Comparison of ENCODE assay signal across 15 cellular contexts in genomic region chr7:1525409-1525808, GRCh38. TPM values are rescaled to one million over a fixed set of nuclear protein-coding genes. Genes with fewer than 3 reads are reported as not detected.
DNase-seq lines count a peak whose midpoint lies in the region; ATAC-seq, FAIRE-seq and TF ChIP-seq lines count a peak whose summit lies in the region.
"Had no signal": no experiment of that assay in that cellular context is flagged by ENCODE, and none has a peak within 500 bp of the region (broad histone marks: within the 10 kb centered on the region; RNA-seq: fewer than 3 reads in every experiment).

No MANE protein-coding gene starts in this region.

- peaks cover 7% of the 10 kb centered on the region for H3K4me1 Mint-ChIP-seq in activated T-helper 17 cell treated with anti-CD3 and anti-CD28 coated beads, Interleukin-2, amount 50 U/mL, for 72 hours
- peaks cover 0 to 5% (median 0%) of the 10 kb centered on the region in 3 donors for H3K4me1 Mint-ChIP-seq in CD8-positive, alpha-beta memory T cell

- DNase-seq in HepG2 (ENCODE audit: low spot score), result no peak
- no peak for DNase-seq in right lobe of liver
- no peak for DNase-seq in urothelium cell line (ENCODE audit: low spot score)
- no peak for DNase-seq in CD8-positive, alpha-beta memory T cell
- no peak for DNase-seq in NCI-H146 treated with DMSO at 0.1 percent for 48 hours (lab: John Stamatoyannopoulos, UW; ENCODE audit: unreplicated experiment)
- DNase-seq: CD8-positive, alpha-beta T cell; COR-L47; DMS 273 treated with DMSO at 0.1 percent for 48 hours; DMS79; H7 had no signal

- BruUV-seq in HepG2 (replicated peaks; lab: Mats Ljungman, UMichigan), result no TSS peak

- CTCF ChIA-PET in HepG2 (lab: Yijun Ruan, JAX; ENCODE audit: low intra/inter-chr PET ratio, low total read pairs), result no interaction called here
- CTCF ChIA-PET in CD8-positive, alpha-beta memory T cell (lab: Charles Lee), result interaction anchor here (1.4 kb wide), 1 partner anchor 20 kb away, joined by 3 read pairs; no protein-coding TSS in a partner anchor

- no peak for ATAC-seq in HepG2
- ATAC-seq in right lobe of liver, result no peak
- no peak for ATAC-seq in activated T-helper 17 cell treated with anti-CD3 and anti-CD28 coated beads, Interleukin-2, amount 50 U/mL, for 72 hours (replicated peaks)
- no peak for ATAC-seq in GM18870 (IDR thresholded peaks at IDR 0.05; ENCODE audit: unreplicated experiment)
- ATAC-seq: CD8-positive, alpha-beta T cell; GM23338 had no signal

- H3K4me3 ChIP-seq in HepG2 (replicated peaks in 1 of 3; ENCODE audit: insufficient read depth in 1 of 3, low read depth in 2 of 3, low read length in 3 of 3) (no peak overlapping the region), right lobe of liver (no peak overlapping the region), DOHH2 (ENCODE audit: low read length) (no peak overlapping the region)
- H3K4me3 ChIP-seq in CD8-positive, alpha-beta memory T cell (ENCODE audit: low read length), result no peak overlapping the region
- H3K4me3 ChIP-seq: GM23338 had no signal

- no peak overlapping the region for H3K9ac ChIP-seq in HepG2 (ENCODE audit: insufficient read depth, low read depth, low read length)
- H3K9ac ChIP-seq: KMS-11 had no signal

- no peak for TF ChIP-seq RAD21 in HepG2 (CRISPR knock-in tag; IDR thresholded peaks at IDR 0.05)

- TF ChIP-seq POLR2A in HepG2 (IDR thresholded peaks at IDR 0.05; ENCODE audit: insufficient read depth in 1 of 2, low read depth in 2 of 2, low read length in 2 of 2) (no peak), right lobe of liver (IDR thresholded peaks at IDR 0.05) (no peak)

- H3K9me3 ChIP-seq in HepG2 (ENCODE audit: low read length) (no peaks in the 10 kb centered on the region), right lobe of liver (no peaks in the 10 kb centered on the region), DOHH2 (ENCODE audit: control insufficient read depth, insufficient read depth, low read length) (no peaks in the 10 kb centered on the region)
- H3K9me3 ChIP-seq in CD8-positive, alpha-beta memory T cell (ENCODE audit: low read length), result no peaks in the 10 kb centered on the region

- FAIRE-seq in HepG2 (lab: Jason Lieb, UNC) (no peak), urothelium cell line (lab: Jason Lieb, UNC) (peak; percentile 97)

- H3K27ac Mint-ChIP-seq in activated T-helper 17 cell treated with anti-CD3 and anti-CD28 coated beads, Interleukin-2, amount 50 U/mL, for 72 hours, result peak overlapping the region; percentile 44
- no peak overlapping the region for H3K27ac Mint-ChIP-seq in CD8-positive, alpha-beta memory T cell
- H3K27ac Mint-ChIP-seq: CD8-positive, alpha-beta T cell; GM23338 had no signal

- H3K27me3 ChIP-seq in HepG2 (ENCODE audit: control insufficient read depth in 1 of 2, insufficient read depth in 2 of 2, low read length in 2 of 2) (peaks cover 0 to 28% of the 10 kb centered on the region in 2 experiments; a peak in 4 of 5 replicates), right lobe of liver (no peaks in the 10 kb centered on the region), DOHH2 (ENCODE audit: control insufficient read depth, low read length) (no peaks in the 10 kb centered on the region)
- H3K27me3 ChIP-seq in CD8-positive, alpha-beta memory T cell (ENCODE audit: insufficient read depth, low read length, poor library complexity, severe bottlenecking), result no peaks in the 10 kb centered on the region

- WGBS in HepG2 (ENCODE audit: low lambda C conversion rate), result 37% methylated on average over 6 of the region's 6 CpGs
- WGBS in right lobe of liver (ENCODE audit: insufficient coverage, low coverage, low lambda C conversion rate, missing lambda C conversion rate), result 89% methylated on average over 5 of the region's 6 CpGs

- H3K27me3 Mint-ChIP-seq in activated T-helper 17 cell treated with anti-CD3 and anti-CD28 coated beads, Interleukin-2, amount 50 U/mL, for 72 hours, result peaks cover 7% of the 10 kb centered on the region
- H3K27me3 Mint-ChIP-seq in CD8-positive, alpha-beta memory T cell, result peaks cover 9 to 13% of the 10 kb centered on the region in 2 donors

- H3K36me3 ChIP-seq in HepG2 (replicated peaks in 1 of 2; ENCODE audit: control insufficient read depth in 1 of 2, insufficient read depth in 2 of 2, low read length in 2 of 2), result no peaks in the 10 kb centered on the region
- H3K36me3 ChIP-seq in right lobe of liver, result no peaks in the 10 kb centered on the region
- H3K36me3 ChIP-seq in DOHH2 (ENCODE audit: control insufficient read depth, low read length), result no peaks in the 10 kb centered on the region
- no peaks in the 10 kb centered on the region for H3K36me3 ChIP-seq in CD8-positive, alpha-beta memory T cell (ENCODE audit: insufficient read depth, low read length)

- peaks cover 47% of the 10 kb centered on the region for H3K4me1 ChIP-seq in HepG2 (ENCODE audit: insufficient read depth, low read length)
- H3K4me1 ChIP-seq in right lobe of liver, result no peaks in the 10 kb centered on the region
- peaks cover 45% of the 10 kb centered on the region for H3K4me1 ChIP-seq in DOHH2 (ENCODE audit: control insufficient read depth, low read length)
- H3K4me1 ChIP-seq in CD8-positive, alpha-beta memory T cell (ENCODE audit: insufficient read depth, low read length), result peaks cover 6% of the 10 kb centered on the region

- TF ChIP-seq CTCF in HepG2 (CRISPR knock-in tag; IDR thresholded peaks at IDR 0.05) (no peak), right lobe of liver (IDR thresholded peaks at IDR 0.05) (no peak), DOHH2 (IDR thresholded peaks at IDR 0.05; ENCODE audit: low read depth, low read length, poor library complexity, severe bottlenecking) (no peak)

- H2AFZ ChIP-seq in HepG2 (ENCODE audit: low read length), result no peak overlapping the region
- H2AFZ ChIP-seq: GM23338 had no signal

- intact Hi-C loops in HepG2 (cut with micrococcal nuclease; ENCODE audit: unreplicated experiment) (no loop called here), right lobe of liver (cut with DNase I) (no loop called here)

- no peaks in the 10 kb centered on the region for H3K9me2 ChIP-seq in DOHH2 (replicated peaks; ENCODE audit: control insufficient read depth, low read length)

- no peak overlapping the region for H3K4me2 ChIP-seq in HepG2 (ENCODE audit: low read depth, low read length)
- H3K4me2 ChIP-seq in DOHH2 (ENCODE audit: low read length), result peak overlapping the region; percentile 22; the same call in 1 of the 2 replicates
- H3K4me2 ChIP-seq: GM23338, KMS-11 had no signal

- POLR2A ChIA-PET in HepG2 (lab: Yijun Ruan, JAX), result no interaction called here
- POLR2A ChIA-PET in CD8-positive, alpha-beta memory T cell (lab: Charles Lee), result no interaction called here

- H3K4me3 Mint-ChIP-seq in activated T-helper 17 cell treated with anti-CD3 and anti-CD28 coated beads, Interleukin-2, amount 50 U/mL, for 72 hours, result no peak overlapping the region
- H3K4me3 Mint-ChIP-seq in CD8-positive, alpha-beta memory T cell, result peak overlapping the region in 1 of 7 donors; percentile 13
- H3K4me3 Mint-ChIP-seq: CD8-positive, alpha-beta T cell; GM23338 had no signal

- peaks cover 7% of the 10 kb centered on the region for H3F3A ChIP-seq in DOHH2 (ENCODE audit: control insufficient read depth, insufficient read depth)

- H3K36me3 Mint-ChIP-seq in activated T-helper 17 cell treated with anti-CD3 and anti-CD28 coated beads, Interleukin-2, amount 50 U/mL, for 72 hours (ENCODE audit: low read depth), result no peaks in the 10 kb centered on the region
- no peaks in the 10 kb centered on the region for H3K36me3 Mint-ChIP-seq in CD8-positive, alpha-beta memory T cell
- H3K36me3 Mint-ChIP-seq: CD8-positive, alpha-beta T cell had no signal

- no peaks in the 10 kb centered on the region for H4K20me1 ChIP-seq in HepG2 (ENCODE audit: insufficient read depth, low read length)
- no peaks in the 10 kb centered on the region for H4K20me1 ChIP-seq in DOHH2 (ENCODE audit: control insufficient read depth, insufficient read depth, low read depth, low read length)

- TF ChIP-seq EP300 in HepG2 (IDR thresholded peaks at IDR 0.05; ENCODE audit: low read depth in 2 of 2, low read length in 2 of 2), result no peak
- TF ChIP-seq EP300 in HepG2 (CRISPR knock-in tag; IDR thresholded peaks at IDR 0.05; ENCODE audit: borderline replicate concordance), result no peak

- H3K27ac ChIP-seq in HepG2 (ENCODE audit: extremely low read length, insufficient read depth, low read length) (no peak overlapping the region), right lobe of liver (no peak overlapping the region), DOHH2 (ENCODE audit: low read depth, low read length) (no peak overlapping the region)
- H3K27ac ChIP-seq in CD8-positive, alpha-beta memory T cell (ENCODE audit: low read depth, low read length), result no peak overlapping the region
- H3K27ac ChIP-seq: KMS-11 had no signal

- in situ Hi-C loops in HepG2 (cut with HindIII; ENCODE audit: extremely low pct_ligation_motif_present, low pct_unique_long_range_greater_than_20kb), result no loop called here

- H3K79me2 ChIP-seq in HepG2 (ENCODE audit: insufficient read depth, low read length), result no peaks in the 10 kb centered on the region
- peaks cover 6% of the 10 kb centered on the region for H3K79me2 ChIP-seq in DOHH2 (ENCODE audit: control insufficient read depth, low read length)

- H3K9me3 Mint-ChIP-seq in activated T-helper 17 cell treated with anti-CD3 and anti-CD28 coated beads, Interleukin-2, amount 50 U/mL, for 72 hours, result no peaks in the 10 kb centered on the region
- peaks cover 0 to 2% (median 0%) of the 10 kb centered on the region in 5 donors for H3K9me3 Mint-ChIP-seq in CD8-positive, alpha-beta memory T cell
- H3K9me3 Mint-ChIP-seq: CD8-positive, alpha-beta T cell; GM23338 had no signal

RNA-seq across cellular contexts. Expression of gene MAFK, which starts 5.1 kb away (rescaled TPM):
- total RNA-seq in HepG2 (2016; rRNA removed; fragmentation: Illumina TruSeq; extraction: Trizol), result 9.2 and 10.4 TPM in 2 replicates
- 1.4 and 1.5 TPM in 2 replicates for total RNA-seq in HepG2 (2016; cell fraction: cytosol; rRNA removed; fragmentation: Illumina TruSeq; extraction: Trizol; ENCODE audit: low read depth)
- 8.1 and 11.1 TPM in 2 replicates for total RNA-seq in HepG2 (2016; cell fraction: insoluble cytoplasmic fraction; rRNA removed; fragmentation: Illumina TruSeq; extraction: Trizol)
- total RNA-seq in HepG2 (2016; cell fraction: membrane; rRNA removed; fragmentation: Illumina TruSeq; extraction: Trizol), result 4.0 and 4.6 TPM in 2 replicates
- 6.5 TPM in 2 replicates for total RNA-seq in HepG2 (2016; cell fraction: nucleus; rRNA removed; fragmentation: Illumina TruSeq; extraction: Trizol)
- 7.3 and 13.8 TPM in 2 replicates for polyA plus RNA-seq in HepG2 (2011; rRNA removed)
- polyA plus RNA-seq in HepG2 (2011; cell fraction: cytosol; rRNA removed), result 6.2 and 7.3 TPM in 2 replicates
- polyA plus RNA-seq in HepG2 (2011; cell fraction: nucleus; rRNA removed), result 63.2 and 72.7 TPM in 2 replicates
- 15.2 and 31.6 TPM in 2 replicates for polyA plus RNA-seq in HepG2 (2012)
- 0.54 and 0.61 TPM in 2 replicates for polyA plus RNA-seq in HepG2 (2016; cell fraction: cytosol; fragmentation: Illumina TruSeq; extraction: Trizol; ENCODE audit: low read depth)
- polyA plus RNA-seq in HepG2 (2016; cell fraction: insoluble cytoplasmic fraction; fragmentation: Illumina TruSeq; extraction: Trizol; ENCODE audit: low read depth), result 6.5 and 8.2 TPM in 2 replicates
- 1.9 TPM in 2 replicates for polyA plus RNA-seq in HepG2 (2016; cell fraction: membrane; fragmentation: Illumina TruSeq; extraction: Trizol; ENCODE audit: low read depth)
- 19.6 and 20.9 TPM in 2 replicates for polyA plus RNA-seq in HepG2 (2016; cell fraction: nucleus; fragmentation: Illumina TruSeq; extraction: Trizol; ENCODE audit: insufficient read depth, low read depth)
- 11.1 and 17.4 TPM in 2 replicates for polyA minus RNA-seq in HepG2 (2011; rRNA and poly(A)+ RNA removed; ENCODE audit: low replicate concordance)
- polyA minus RNA-seq in HepG2 (2011; cell fraction: cytosol; rRNA and poly(A)+ RNA removed), result 12.7 and 12.8 TPM in 2 replicates
- 10.8 and 12.7 TPM in 2 replicates for polyA minus RNA-seq in HepG2 (2011; cell fraction: nucleus; rRNA and poly(A)+ RNA removed)
- total RNA-seq in right lobe of liver, result 10 to 100 TPM in 4 of 6 experiments, 1 to 10 TPM in 2; 6.9 to 29.7 (median 13.1) TPM
- 10 to 100 TPM; 40.1 to 41.5 TPM for total RNA-seq in activated T-helper 17 cell treated with anti-CD3 and anti-CD28 coated beads, Interleukin-2, amount 50 U/mL, for 72 hours
- total RNA-seq in CD8-positive, alpha-beta memory T cell, result 10 to 100 TPM; 36.6 to 41.1 TPM
- polyA plus RNA-seq in CD8-positive, alpha-beta memory T cell, result 0.85 TPM

RNA-seq across cellular contexts. Expression of gene INTS1, which starts 21.2 kb away (rescaled TPM):
- 17.3 and 29.0 TPM in 2 replicates for total RNA-seq in HepG2 (2016; rRNA removed; fragmentation: Illumina TruSeq; extraction: Trizol)
- total RNA-seq in HepG2 (2016; cell fraction: cytosol; rRNA removed; fragmentation: Illumina TruSeq; extraction: Trizol; ENCODE audit: low read depth), result 5.1 and 5.5 TPM in 2 replicates
- total RNA-seq in HepG2 (2016; cell fraction: insoluble cytoplasmic fraction; rRNA removed; fragmentation: Illumina TruSeq; extraction: Trizol), result 10.4 and 29.7 TPM in 2 replicates
- 7.6 and 9.1 TPM in 2 replicates for total RNA-seq in HepG2 (2016; cell fraction: membrane; rRNA removed; fragmentation: Illumina TruSeq; extraction: Trizol)
- 41.5 and 48.7 TPM in 2 replicates for total RNA-seq in HepG2 (2016; cell fraction: nucleus; rRNA removed; fragmentation: Illumina TruSeq; extraction: Trizol)
- polyA plus RNA-seq in HepG2 (2011; rRNA removed), result 13.7 and 18.2 TPM in 2 replicates
- 13.7 and 18.1 TPM in 2 replicates for polyA plus RNA-seq in HepG2 (2011; cell fraction: cytosol; rRNA removed)
- polyA plus RNA-seq in HepG2 (2011; cell fraction: nucleus; rRNA removed), result 167 and 254 TPM in 2 replicates
- 20.5 and 22.5 TPM in 2 replicates for polyA plus RNA-seq in HepG2 (2012)
- 3.9 and 4.3 TPM in 2 replicates for polyA plus RNA-seq in HepG2 (2016; cell fraction: cytosol; fragmentation: Illumina TruSeq; extraction: Trizol; ENCODE audit: low read depth)
- 11.9 and 26.2 TPM in 2 replicates for polyA plus RNA-seq in HepG2 (2016; cell fraction: insoluble cytoplasmic fraction; fragmentation: Illumina TruSeq; extraction: Trizol; ENCODE audit: low read depth)
- 6.0 and 6.1 TPM in 2 replicates for polyA plus RNA-seq in HepG2 (2016; cell fraction: membrane; fragmentation: Illumina TruSeq; extraction: Trizol; ENCODE audit: low read depth)
- 118 and 123 TPM in 2 replicates for polyA plus RNA-seq in HepG2 (2016; cell fraction: nucleus; fragmentation: Illumina TruSeq; extraction: Trizol; ENCODE audit: insufficient read depth, low read depth)
- polyA minus RNA-seq in HepG2 (2011; rRNA and poly(A)+ RNA removed; ENCODE audit: low replicate concordance), result 33.5 and 55.8 TPM in 2 replicates
- polyA minus RNA-seq in HepG2 (2011; cell fraction: cytosol; rRNA and poly(A)+ RNA removed), result 18.4 and 23.7 TPM in 2 replicates
- polyA minus RNA-seq in HepG2 (2011; cell fraction: nucleus; rRNA and poly(A)+ RNA removed), result 25.5 and 29.1 TPM in 2 replicates
- 10 to 100 TPM; 30.1 to 49.6 (median 41.2) TPM for total RNA-seq in right lobe of liver
- 100 to 1,000 TPM; 116 to 147 TPM for total RNA-seq in activated T-helper 17 cell treated with anti-CD3 and anti-CD28 coated beads, Interleukin-2, amount 50 U/mL, for 72 hours
- 100 to 1,000 TPM in 1 of 2 experiments, 10 to 100 TPM in 1; 96.6 to 111 TPM for total RNA-seq in CD8-positive, alpha-beta memory T cell
- polyA plus RNA-seq in CD8-positive, alpha-beta memory T cell, result 26.1 TPM

RNA-seq across cellular contexts. Expression of gene TMEM184A, which starts 30.6 kb away (rescaled TPM):
- total RNA-seq in HepG2 (2016; rRNA removed; fragmentation: Illumina TruSeq; extraction: Trizol), result 3.1 and 9.5 TPM in 2 replicates
- 4.3 and 4.6 TPM in 2 replicates for total RNA-seq in HepG2 (2016; cell fraction: cytosol; rRNA removed; fragmentation: Illumina TruSeq; extraction: Trizol; ENCODE audit: low read depth)
- 3.8 and 10.6 TPM in 2 replicates for total RNA-seq in HepG2 (2016; cell fraction: insoluble cytoplasmic fraction; rRNA removed; fragmentation: Illumina TruSeq; extraction: Trizol)
- 5.7 and 6.3 TPM in 2 replicates for total RNA-seq in HepG2 (2016; cell fraction: membrane; rRNA removed; fragmentation: Illumina TruSeq; extraction: Trizol)
- 11.4 and 11.7 TPM in 2 replicates for total RNA-seq in HepG2 (2016; cell fraction: nucleus; rRNA removed; fragmentation: Illumina TruSeq; extraction: Trizol)
- 20.4 and 33.1 TPM in 2 replicates for polyA plus RNA-seq in HepG2 (2011; rRNA removed)
- polyA plus RNA-seq in HepG2 (2011; cell fraction: cytosol; rRNA removed), result 9.9 and 13.2 TPM in 2 replicates
- 144 and 175 TPM in 2 replicates for polyA plus RNA-seq in HepG2 (2011; cell fraction: nucleus; rRNA removed)
- 8.4 and 10.9 TPM in 2 replicates for polyA plus RNA-seq in HepG2 (2012)
- polyA plus RNA-seq in HepG2 (2016; cell fraction: cytosol; fragmentation: Illumina TruSeq; extraction: Trizol; ENCODE audit: low read depth), result 3.6 and 4.0 TPM in 2 replicates
- polyA plus RNA-seq in HepG2 (2016; cell fraction: insoluble cytoplasmic fraction; fragmentation: Illumina TruSeq; extraction: Trizol; ENCODE audit: low read depth), result 4.3 and 5.0 TPM in 2 replicates
- polyA plus RNA-seq in HepG2 (2016; cell fraction: membrane; fragmentation: Illumina TruSeq; extraction: Trizol; ENCODE audit: low read depth), result 4.3 and 5.3 TPM in 2 replicates
- polyA plus RNA-seq in HepG2 (2016; cell fraction: nucleus; fragmentation: Illumina TruSeq; extraction: Trizol; ENCODE audit: insufficient read depth, low read depth), result 25.4 and 29.2 TPM in 2 replicates
- polyA minus RNA-seq in HepG2 (2011; rRNA and poly(A)+ RNA removed; ENCODE audit: low replicate concordance), result 70.5 and 85.2 TPM in 2 replicates
- 6.3 and 12.4 TPM in 2 replicates for polyA minus RNA-seq in HepG2 (2011; cell fraction: cytosol; rRNA and poly(A)+ RNA removed)
- polyA minus RNA-seq in HepG2 (2011; cell fraction: nucleus; rRNA and poly(A)+ RNA removed), result 27.6 and 31.7 TPM in 2 replicates
- total RNA-seq in right lobe of liver, result 10 to 100 TPM; 15.1 to 32.8 (median 26.7) TPM
- total RNA-seq in activated T-helper 17 cell treated with anti-CD3 and anti-CD28 coated beads, Interleukin-2, amount 50 U/mL, for 72 hours, result not detected
- total RNA-seq in CD8-positive, alpha-beta memory T cell, result not detected
- not detected for polyA plus RNA-seq in CD8-positive, alpha-beta memory T cell
- total RNA-seq: CD8-positive, alpha-beta T cell had no signal

RNA-seq across cellular contexts. Expression of gene PSMG3, which starts 44.4 kb away (rescaled TPM):
- total RNA-seq in HepG2 (2016; rRNA removed; fragmentation: Illumina TruSeq; extraction: Trizol) (46.7 and 48.4 TPM in 2 replicates), right lobe of liver (10 to 100 TPM in 2 of 6 experiments, 1 to 10 TPM in 4; 7.6 to 28.1 (median 9.2) TPM)
- total RNA-seq in HepG2 (2016; cell fraction: cytosol; rRNA removed; fragmentation: Illumina TruSeq; extraction: Trizol; ENCODE audit: low read depth), result 83.1 and 98.2 TPM in 2 replicates
- total RNA-seq in HepG2 (2016; cell fraction: insoluble cytoplasmic fraction; rRNA removed; fragmentation: Illumina TruSeq; extraction: Trizol), result 50.6 and 51.2 TPM in 2 replicates
- total RNA-seq in HepG2 (2016; cell fraction: membrane; rRNA removed; fragmentation: Illumina TruSeq; extraction: Trizol), result 102 and 118 TPM in 2 replicates
- total RNA-seq in HepG2 (2016; cell fraction: nucleus; rRNA removed; fragmentation: Illumina TruSeq; extraction: Trizol), result 24.1 and 28.4 TPM in 2 replicates
- polyA plus RNA-seq in HepG2 (2011; rRNA removed), result 29.3 and 29.6 TPM in 2 replicates
- 36.1 and 44.9 TPM in 2 replicates for polyA plus RNA-seq in HepG2 (2011; cell fraction: cytosol; rRNA removed)
- 29.2 and 39.8 TPM in 2 replicates for polyA plus RNA-seq in HepG2 (2011; cell fraction: nucleus; rRNA removed)
- polyA plus RNA-seq in HepG2 (2012), result 15.8 and 28.3 TPM in 2 replicates
- 72.7 and 106 TPM in 2 replicates for polyA plus RNA-seq in HepG2 (2016; cell fraction: cytosol; fragmentation: Illumina TruSeq; extraction: Trizol; ENCODE audit: low read depth)
- 49.5 and 55.3 TPM in 2 replicates for polyA plus RNA-seq in HepG2 (2016; cell fraction: insoluble cytoplasmic fraction; fragmentation: Illumina TruSeq; extraction: Trizol; ENCODE audit: low read depth)
- 82.6 and 104 TPM in 2 replicates for polyA plus RNA-seq in HepG2 (2016; cell fraction: membrane; fragmentation: Illumina TruSeq; extraction: Trizol; ENCODE audit: low read depth)
- polyA plus RNA-seq in HepG2 (2016; cell fraction: nucleus; fragmentation: Illumina TruSeq; extraction: Trizol; ENCODE audit: insufficient read depth, low read depth), result 48.5 and 51.1 TPM in 2 replicates
- polyA minus RNA-seq in HepG2 (2011; rRNA and poly(A)+ RNA removed; ENCODE audit: low replicate concordance), result 17.7 and 43.7 TPM in 2 replicates
- polyA minus RNA-seq in HepG2 (2011; cell fraction: cytosol; rRNA and poly(A)+ RNA removed), result 8.9 and 9.7 TPM in 2 replicates
- 4.7 and 6.2 TPM in 2 replicates for polyA minus RNA-seq in HepG2 (2011; cell fraction: nucleus; rRNA and poly(A)+ RNA removed)
- total RNA-seq in activated T-helper 17 cell treated with anti-CD3 and anti-CD28 coated beads, Interleukin-2, amount 50 U/mL, for 72 hours, result 10 to 100 TPM; 26.4 to 46.4 TPM
- total RNA-seq in CD8-positive, alpha-beta memory T cell, result 10 to 100 TPM; 71.0 to 80.7 TPM
- 51.3 TPM for polyA plus RNA-seq in CD8-positive, alpha-beta memory T cell
